In the genomic region with DNA sequence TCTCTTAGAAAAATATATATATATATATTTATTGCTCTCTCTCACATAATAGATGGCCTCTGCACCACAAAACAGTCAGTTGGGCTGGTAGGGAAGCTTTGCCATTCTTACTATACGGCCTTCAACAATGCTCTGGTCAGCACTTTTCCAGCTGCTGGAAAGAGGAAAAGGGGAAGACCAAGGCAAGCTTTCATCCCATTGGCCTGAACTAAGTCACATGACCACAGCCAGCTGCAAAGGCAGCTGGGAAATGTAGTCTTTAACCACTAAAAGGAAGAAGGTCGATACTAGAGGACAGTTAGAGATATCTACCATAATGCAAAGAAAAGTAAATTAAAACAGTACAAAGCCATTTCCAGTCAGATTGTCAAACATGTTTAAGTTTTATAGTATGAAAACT, we compare ENCODE assay signal across 8 cellular contexts. TPM values are rescaled to one million over a fixed set of nuclear protein-coding genes. Genes with fewer than 3 reads are reported as not detected.
DNase-seq lines count a peak whose midpoint lies in the region; ATAC-seq lines count a peak whose summit lies in the region.

No MANE protein-coding gene starts in this region.

- ATAC-seq in T-helper 17 cell, result peak; percentile 33
- ATAC-seq in left ventricle myocardium superior, result peak; percentile 74
- ATAC-seq in GM18519 (IDR thresholded peaks at IDR 0.05; ENCODE audit: low FRiP score, unreplicated experiment), result no peak
- no peak for ATAC-seq in HG03025 (IDR thresholded peaks at IDR 0.05; ENCODE audit: low FRiP score, unreplicated experiment)
- ATAC-seq in HG03571 (IDR thresholded peaks at IDR 0.05; ENCODE audit: unreplicated experiment), result no peak

- DNase-seq in DMS 273 treated with DMSO at 0.1 percent for 48 hours (lab: John Stamatoyannopoulos, UW) (peak; percentile 1), HuH-7.5 (ENCODE audit: low spot score) (peak; percentile 56), T-helper 17 cell (no peak), left ventricle myocardium superior (peak; percentile 29)
- no peak for DNase-seq in stimulated activated CD4-positive, alpha-beta T cell treated with anti-CD3 and anti-CD28 coated beads, Interleukin-4, amount 100 ng/mL, for 4 hours

- H3K4me3 Mint-ChIP-seq in T-helper 17 cell, result no peak overlapping the region

- intact Hi-C loops in left ventricle myocardium superior (cut with micrococcal nuclease), result no loop called here

- H3K27ac Mint-ChIP-seq in T-helper 17 cell, result no peak overlapping the region

- H3K9me3 ChIP-seq in T-helper 17 cell (ENCODE audit: control insufficient read depth, low read length, poor library complexity, severe bottlenecking), result no peaks in the 10 kb centered on the region

- H3K36me3 Mint-ChIP-seq in T-helper 17 cell (ENCODE audit: low read depth), result no peaks in the 10 kb centered on the region

- H3K4me1 Mint-ChIP-seq in T-helper 17 cell, result peaks cover 3% of the 10 kb centered on the region

- H3K27me3 Mint-ChIP-seq in T-helper 17 cell, result peaks cover 14% of the 10 kb centered on the region

RNA-seq across cellular contexts. Expression of a gene that starts 58.4 kb away (rescaled TPM):
- 1 to 10 TPM; 2.7 to 4.9 TPM for total RNA-seq in T-helper 17 cell
- total RNA-seq in left ventricle myocardium superior, result 15.2 TPM

Comparison
In these comparisons a context has a peak if more than half of its experiments do, and no peak if none do; other contexts are left out.
1. DNase-seq: peak in DMS 273 treated with DMSO at 0.1 percent for 48 hours (single experiment), HuH-7.5 (single experiment) and left ventricle myocardium superior (single experiment); none in T-helper 17 cell (0 of 3) and stimulated activated CD4-positive, alpha-beta T cell treated with anti-CD3 and anti-CD28 coated beads, Interleukin-4, amount 100 ng/mL, for 4 hours (0 of 2).
2. ATAC-seq: peak in T-helper 17 cell (single experiment) and left ventricle myocardium superior (single experiment); none in GM18519 (single experiment), HG03025 (single experiment) and HG03571 (single experiment).